Comparison of ENCODE assay signal across 8 cellular contexts in genomic region chr1:151284013-151284577, GRCh38. TPM values are rescaled to one million over a fixed set of nuclear protein-coding genes. Genes with fewer than 3 reads are reported as not detected.
DNase-seq lines count a peak whose midpoint lies in the region; ATAC-seq and TF ChIP-seq lines count a peak whose summit lies in the region.

No MANE protein-coding gene starts in this region.

- TF ChIP-seq POLR2A in gastrocnemius medialis (IDR thresholded peaks at IDR 0.05): no peak

- H3K9me3 ChIP-seq in esophagus (ENCODE audit: control insufficient read depth in 2 of 2, insufficient read depth in 1 of 2, low read depth in 1 of 2, low read length in 1 of 2) (no peaks in the 10 kb centered on the region), gastrocnemius medialis (no peaks in the 10 kb centered on the region)

- H3K27me3 ChIP-seq in esophagus (ENCODE audit: control insufficient read depth in 1 of 2, insufficient read depth in 2 of 2, low read length in 2 of 2) (no peaks in the 10 kb centered on the region), gastrocnemius medialis (no peaks in the 10 kb centered on the region)

- intact Hi-C loops in gastrocnemius medialis (cut with DNase I; ENCODE audit: low total_unique reads): loop anchor here (5.0 kb wide), 3 partner anchors 63 to 548 kb away; partner anchors contain the start of genes RFX5, RORC and SNX27

- CTCF ChIA-PET in RWPE1 (lab: Yijun Ruan, JAX): interaction anchor here (0.5 to 1.0 kb wide), 3 partner anchors 17 to 116 kb away, joined by 3 to 4 read pairs (median 3); no protein-coding TSS in a partner anchor

- peaks cover 21 to 27% of the 10 kb centered on the region in 2 donors for H3K36me3 ChIP-seq in esophagus (ENCODE audit: control insufficient read depth in 2 of 2, insufficient read depth in 2 of 2, low read length in 1 of 2)
- H3K36me3 ChIP-seq in gastrocnemius medialis: peaks cover 0 to 29% of the 10 kb centered on the region in 2 donors

- no peak for TF ChIP-seq CTCF in RWPE1 (conservative IDR thresholded peaks at IDR 0.05; ENCODE audit: low read depth)
- TF ChIP-seq CTCF in gastrocnemius medialis (IDR thresholded peaks at IDR 0.05 in 4 of 5, conservative IDR thresholded peaks at IDR 0.05 in 1 of 5): no peak

- ATAC-seq in gastrocnemius medialis (no peak), HG03432 (IDR thresholded peaks at IDR 0.05; ENCODE audit: unreplicated experiment) (no peak), HG02852 (IDR thresholded peaks at IDR 0.05; ENCODE audit: unreplicated experiment) (no peak)

- POLR2A ChIA-PET in RWPE1 (lab: Yijun Ruan, JAX; ENCODE audit: low non-redundant PET): interaction anchor here (1.2 kb wide), 1 partner anchor 9 kb away, joined by 3 read pairs; no protein-coding TSS in a partner anchor

- H3K27ac ChIP-seq in RWPE1 (peak overlapping the region; percentile 99), esophagus (ENCODE audit: low read depth in 2 of 2, low read length in 1 of 2) (peak overlapping the region; percentile 100), gastrocnemius medialis (peak overlapping the region; percentile 90 to 96 (median 94))

- peak overlapping the region in 1 of 2 donors; percentile 6 for H3K4me3 ChIP-seq in esophagus (ENCODE audit: low read depth in 1 of 2, low read length in 2 of 2)
- H3K4me3 ChIP-seq in gastrocnemius medialis: no peak overlapping the region

- DNase-seq in NCI-H510A treated with DMSO at 0.1 percent for 48 hours (lab: John Stamatoyannopoulos, UW): peak; percentile 4
- no peak for DNase-seq in NCI-H510A (lab: John Stamatoyannopoulos, UW)
- no peak for DNase-seq in RWPE1 (ENCODE audit: low spot score)
- DNase-seq in gastrocnemius medialis: no peak
- DNase-seq in AG08396 (ENCODE audit: low spot score): no peak

- 0 to 66% methylated on average over 1 to 2 of the region's 2 CpGs for WGBS in esophagus, 2 donors

- H3K4me1 ChIP-seq in esophagus (ENCODE audit: control insufficient read depth in 2 of 2, insufficient read depth in 2 of 2, low read length in 1 of 2) (peaks cover 0 to 10% of the 10 kb centered on the region in 2 donors), gastrocnemius medialis (peaks cover 10 to 21% of the 10 kb centered on the region in 2 donors)

- in situ Hi-C loops in gastrocnemius medialis (cut with MboI; ENCODE audit: low sequenced_read_pairs in 4 of 4): no loop called here

RNA-seq across cellular contexts. Expression of gene ZNF687, which starts 2.0 kb away (rescaled TPM):
- polyA plus RNA-seq in esophagus: 10 to 100 TPM in 1 of 2 donors, 1 to 10 TPM in 1; 8.0 to 11.4 TPM
- total RNA-seq in gastrocnemius medialis: 10 to 100 TPM; 11.9 to 19.6 (median 16.6) TPM

RNA-seq across cellular contexts. Expression of gene PSMD4, which starts 29.6 kb away (rescaled TPM):
- polyA plus RNA-seq in esophagus: 100 to 1,000 TPM; 127 to 168 TPM
- total RNA-seq in gastrocnemius medialis: 100 to 1,000 TPM; 263 to 439 (median 340) TPM

RNA-seq across cellular contexts. Expression of gene PI4KB, which starts 43.1 kb away (rescaled TPM):
- 10 to 100 TPM; 22.3 to 28.6 TPM for polyA plus RNA-seq in esophagus
- 10 to 100 TPM; 65.5 to 98.1 (median 77.3) TPM for total RNA-seq in gastrocnemius medialis
